2 cellular contexts compared by ENCODE assay signal in the genomic region with DNA sequence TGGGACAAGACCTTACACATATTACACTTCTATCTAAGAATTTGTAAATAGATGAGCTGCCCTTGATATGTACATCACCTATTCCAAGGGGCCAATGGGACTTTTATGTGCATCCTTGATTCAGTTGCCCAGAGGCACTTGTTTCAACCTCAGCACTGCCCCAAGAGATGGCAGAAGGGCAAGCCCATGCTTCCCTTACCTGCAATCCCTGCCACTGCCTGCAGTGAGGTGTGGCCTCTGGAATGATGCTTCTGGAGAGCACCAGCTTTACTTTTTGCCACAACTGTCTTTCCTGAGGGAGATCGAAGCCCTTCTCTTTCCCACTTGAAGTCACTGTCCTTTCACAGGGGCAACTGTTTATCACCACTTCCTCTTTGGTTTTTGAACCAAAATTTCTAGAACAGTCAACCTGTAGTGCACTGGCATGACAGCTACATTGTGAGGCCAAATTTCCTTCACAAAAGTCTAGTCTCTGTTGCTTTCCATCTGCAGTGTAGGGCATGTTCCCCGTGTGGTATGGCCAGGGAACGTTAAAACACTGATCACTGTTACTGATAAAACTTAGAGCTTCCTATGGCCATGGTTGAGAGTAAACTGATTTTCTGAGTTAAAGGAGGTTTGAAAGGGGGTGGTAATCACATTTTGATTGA. TPM values are rescaled to one million over a fixed set of nuclear protein-coding genes. Genes with fewer than 3 reads are reported as not detected.
"Had no signal": no experiment of that assay in that cellular context is flagged by ENCODE, and none has a peak within 500 bp of the region (broad histone marks: within the 10 kb centered on the region; RNA-seq: fewer than 3 reads in every experiment).

No MANE protein-coding gene starts in this region.

RNA-seq across cellular contexts. Expression of a gene that starts 48.6 kb away (rescaled TPM):
- total RNA-seq: ascending aorta, bronchial epithelial cell had no signal
